Comparison of ENCODE assay signal across 2 cellular contexts in the genomic region with DNA sequence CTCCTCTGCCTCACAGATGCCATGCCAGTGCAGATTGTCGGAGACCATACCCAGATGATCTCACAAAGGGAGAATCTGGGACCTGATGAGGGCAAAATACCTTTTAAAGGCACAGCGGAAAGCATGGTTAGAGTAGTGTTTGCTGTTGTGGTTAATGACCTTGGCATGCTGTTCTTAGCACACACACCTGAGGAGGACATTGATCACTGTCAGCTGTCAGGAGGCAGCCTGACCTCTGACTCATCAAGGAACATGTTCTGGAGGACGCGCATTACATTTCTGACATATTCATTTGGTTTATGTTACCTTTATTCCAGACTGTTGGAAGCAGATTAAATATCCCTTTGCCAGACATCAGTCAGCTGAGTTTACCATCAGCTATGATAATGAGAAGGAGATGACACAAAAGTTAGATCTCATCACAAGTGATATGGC.
TF ChIP-seq lines count a peak whose summit lies in the region.

No MANE protein-coding gene starts in this region.

TF ChIP-seq in SK-N-SH, 30 proteins besides CTCF, POLR2A, EP300 and RAD21 (continued from another document):
- TF ChIP-seq, protein P1, sequence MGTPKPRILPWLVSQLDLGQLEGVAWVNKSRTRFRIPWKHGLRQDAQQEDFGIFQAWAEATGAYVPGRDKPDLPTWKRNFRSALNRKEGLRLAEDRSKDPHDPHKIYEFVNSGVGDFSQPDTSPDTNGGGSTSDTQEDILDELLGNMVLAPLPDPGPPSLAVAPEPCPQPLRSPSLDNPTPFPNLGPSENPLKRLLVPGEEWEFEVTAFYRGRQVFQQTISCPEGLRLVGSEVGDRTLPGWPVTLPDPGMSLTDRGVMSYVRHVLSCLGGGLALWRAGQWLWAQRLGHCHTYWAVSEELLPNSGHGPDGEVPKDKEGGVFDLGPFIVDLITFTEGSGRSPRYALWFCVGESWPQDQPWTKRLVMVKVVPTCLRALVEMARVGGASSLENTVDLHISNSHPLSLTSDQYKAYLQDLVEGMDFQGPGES (IDR thresholded peaks at IDR 0.05; ENCODE audit: low read depth, low read length), result no peak
- TF ChIP-seq, protein P2, sequence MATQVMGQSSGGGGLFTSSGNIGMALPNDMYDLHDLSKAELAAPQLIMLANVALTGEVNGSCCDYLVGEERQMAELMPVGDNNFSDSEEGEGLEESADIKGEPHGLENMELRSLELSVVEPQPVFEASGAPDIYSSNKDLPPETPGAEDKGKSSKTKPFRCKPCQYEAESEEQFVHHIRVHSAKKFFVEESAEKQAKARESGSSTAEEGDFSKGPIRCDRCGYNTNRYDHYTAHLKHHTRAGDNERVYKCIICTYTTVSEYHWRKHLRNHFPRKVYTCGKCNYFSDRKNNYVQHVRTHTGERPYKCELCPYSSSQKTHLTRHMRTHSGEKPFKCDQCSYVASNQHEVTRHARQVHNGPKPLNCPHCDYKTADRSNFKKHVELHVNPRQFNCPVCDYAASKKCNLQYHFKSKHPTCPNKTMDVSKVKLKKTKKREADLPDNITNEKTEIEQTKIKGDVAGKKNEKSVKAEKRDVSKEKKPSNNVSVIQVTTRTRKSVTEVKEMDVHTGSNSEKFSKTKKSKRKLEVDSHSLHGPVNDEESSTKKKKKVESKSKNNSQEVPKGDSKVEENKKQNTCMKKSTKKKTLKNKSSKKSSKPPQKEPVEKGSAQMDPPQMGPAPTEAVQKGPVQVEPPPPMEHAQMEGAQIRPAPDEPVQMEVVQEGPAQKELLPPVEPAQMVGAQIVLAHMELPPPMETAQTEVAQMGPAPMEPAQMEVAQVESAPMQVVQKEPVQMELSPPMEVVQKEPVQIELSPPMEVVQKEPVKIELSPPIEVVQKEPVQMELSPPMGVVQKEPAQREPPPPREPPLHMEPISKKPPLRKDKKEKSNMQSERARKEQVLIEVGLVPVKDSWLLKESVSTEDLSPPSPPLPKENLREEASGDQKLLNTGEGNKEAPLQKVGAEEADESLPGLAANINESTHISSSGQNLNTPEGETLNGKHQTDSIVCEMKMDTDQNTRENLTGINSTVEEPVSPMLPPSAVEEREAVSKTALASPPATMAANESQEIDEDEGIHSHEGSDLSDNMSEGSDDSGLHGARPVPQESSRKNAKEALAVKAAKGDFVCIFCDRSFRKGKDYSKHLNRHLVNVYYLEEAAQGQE (IDR thresholded peaks at IDR 0.05; ENCODE audit: low read depth, low read length), result 0 out of 2 replicates have a peak, but pooled peaks have one; percentile 20
- TF ChIP-seq NFIC (IDR thresholded peaks at IDR 0.05; ENCODE audit: borderline replicate concordance) (peak; percentile 79), TAF1 (IDR thresholded peaks at IDR 0.05; ENCODE audit: borderline replicate concordance, low read depth, low read length) (no peak), TCF12 (IDR thresholded peaks at IDR 0.05) (peak; percentile 94), JUND (IDR thresholded peaks at IDR 0.05) (peak; percentile 90), RXRA (IDR thresholded peaks at IDR 0.05; ENCODE audit: borderline replicate concordance, low read depth) (peak; percentile 77; the same call in 1 of the 2 replicates), SIN3A (IDR thresholded peaks at IDR 0.05; ENCODE audit: borderline replicate concordance, low read depth, low read length) (peak; percentile 99), MEF2A (IDR thresholded peaks at IDR 0.05; ENCODE audit: borderline replicate concordance, low read depth) (0 out of 2 replicates have a peak, but pooled peaks have one; percentile 23), EZH2phosphoT487 (IDR thresholded peaks at IDR 0.05; ENCODE audit: borderline replicate concordance, low read depth) (no peak), YY1 (IDR thresholded peaks at IDR 0.05; ENCODE audit: low read depth) (no peak)
- TF ChIP-seq, protein P3, sequence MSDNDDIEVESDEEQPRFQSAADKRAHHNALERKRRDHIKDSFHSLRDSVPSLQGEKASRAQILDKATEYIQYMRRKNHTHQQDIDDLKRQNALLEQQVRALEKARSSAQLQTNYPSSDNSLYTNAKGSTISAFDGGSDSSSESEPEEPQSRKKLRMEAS (IDR thresholded peaks at IDR 0.05; ENCODE audit: low read depth), result peak; percentile 66; the same call in 1 of the 2 replicates
- TF ChIP-seq, protein P4, sequence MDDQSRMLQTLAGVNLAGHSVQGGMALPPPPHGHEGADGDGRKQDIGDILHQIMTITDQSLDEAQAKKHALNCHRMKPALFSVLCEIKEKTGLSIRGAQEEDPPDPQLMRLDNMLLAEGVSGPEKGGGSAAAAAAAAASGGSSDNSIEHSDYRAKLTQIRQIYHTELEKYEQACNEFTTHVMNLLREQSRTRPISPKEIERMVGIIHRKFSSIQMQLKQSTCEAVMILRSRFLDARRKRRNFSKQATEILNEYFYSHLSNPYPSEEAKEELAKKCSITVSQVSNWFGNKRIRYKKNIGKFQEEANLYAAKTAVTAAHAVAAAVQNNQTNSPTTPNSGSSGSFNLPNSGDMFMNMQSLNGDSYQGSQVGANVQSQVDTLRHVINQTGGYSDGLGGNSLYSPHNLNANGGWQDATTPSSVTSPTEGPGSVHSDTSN (IDR thresholded peaks at IDR 0.05), result peak; percentile 98
- TF ChIP-seq, protein P5, sequence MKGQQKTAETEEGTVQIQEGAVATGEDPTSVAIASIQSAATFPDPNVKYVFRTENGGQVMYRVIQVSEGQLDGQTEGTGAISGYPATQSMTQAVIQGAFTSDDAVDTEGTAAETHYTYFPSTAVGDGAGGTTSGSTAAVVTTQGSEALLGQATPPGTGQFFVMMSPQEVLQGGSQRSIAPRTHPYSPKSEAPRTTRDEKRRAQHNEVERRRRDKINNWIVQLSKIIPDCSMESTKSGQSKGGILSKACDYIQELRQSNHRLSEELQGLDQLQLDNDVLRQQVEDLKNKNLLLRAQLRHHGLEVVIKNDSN (IDR thresholded peaks at IDR 0.05; ENCODE audit: borderline replicate concordance, low read depth), result no peak

TF ChIP-seq in liver, 16 proteins besides CTCF, POLR2A, EP300 and RAD21 (continued from another document):
- TF ChIP-seq, protein P2 (IDR thresholded peaks at IDR 0.05), result no peak
- no peak for TF ChIP-seq EGR1 (IDR thresholded peaks at IDR 0.05; ENCODE audit: low read depth in 2 of 2)
- peak; percentile 85 to 86 for TF ChIP-seq RXRA (IDR thresholded peaks at IDR 0.05)
- peak; percentile 92 to 96 for TF ChIP-seq JUND (IDR thresholded peaks at IDR 0.05)
- TF ChIP-seq, protein P6, sequence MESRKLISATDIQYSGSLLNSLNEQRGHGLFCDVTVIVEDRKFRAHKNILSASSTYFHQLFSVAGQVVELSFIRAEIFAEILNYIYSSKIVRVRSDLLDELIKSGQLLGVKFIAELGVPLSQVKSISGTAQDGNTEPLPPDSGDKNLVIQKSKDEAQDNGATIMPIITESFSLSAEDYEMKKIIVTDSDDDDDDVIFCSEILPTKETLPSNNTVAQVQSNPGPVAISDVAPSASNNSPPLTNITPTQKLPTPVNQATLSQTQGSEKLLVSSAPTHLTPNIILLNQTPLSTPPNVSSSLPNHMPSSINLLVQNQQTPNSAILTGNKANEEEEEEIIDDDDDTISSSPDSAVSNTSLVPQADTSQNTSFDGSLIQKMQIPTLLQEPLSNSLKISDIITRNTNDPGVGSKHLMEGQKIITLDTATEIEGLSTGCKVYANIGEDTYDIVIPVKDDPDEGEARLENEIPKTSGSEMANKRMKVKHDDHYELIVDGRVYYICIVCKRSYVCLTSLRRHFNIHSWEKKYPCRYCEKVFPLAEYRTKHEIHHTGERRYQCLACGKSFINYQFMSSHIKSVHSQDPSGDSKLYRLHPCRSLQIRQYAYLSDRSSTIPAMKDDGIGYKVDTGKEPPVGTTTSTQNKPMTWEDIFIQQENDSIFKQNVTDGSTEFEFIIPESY (IDR thresholded peaks at IDR 0.05), result no peak
